8 cellular contexts compared by ENCODE assay signal in genomic region chr1:172745014-172745413, GRCh38.
DNase-seq lines count a peak whose midpoint lies in the region; ATAC-seq, FAIRE-seq and TF ChIP-seq lines count a peak whose summit lies in the region.

No MANE protein-coding gene starts in this region.

- peak overlapping the region; percentile 77 for H3K27ac ChIP-seq in OCI-LY3 (ENCODE audit: low read length)
- no peak overlapping the region for H3K27ac ChIP-seq in keratinocyte (ENCODE audit: control insufficient read depth, insufficient read depth, low read length)

- peak; percentile 96 for FAIRE-seq in keratinocyte (lab: Jason Lieb, UNC)

- H3K9me3 ChIP-seq in OCI-LY3 (ENCODE audit: insufficient read depth, low read length) (no peaks in the 10 kb centered on the region), keratinocyte (ENCODE audit: control insufficient read depth, low read depth, low read length) (no peaks in the 10 kb centered on the region)

- peak overlapping the region; percentile 57 for H3K27ac Mint-ChIP-seq in stimulated activated naive CD8-positive, alpha-beta T cell treated with anti-CD3 and anti-CD28 coated beads, Interleukin-15, Interleukin-2, amounts not matched to agents 100 ng/mL and 50 ng/mL, for 24 hours

- H3K4me1 ChIP-seq in OCI-LY3 (ENCODE audit: low read length), result peaks cover 41% of the 10 kb centered on the region
- peaks cover 17% of the 10 kb centered on the region for H3K4me1 ChIP-seq in keratinocyte (ENCODE audit: control insufficient read depth, extremely low read depth, insufficient read depth, low read length)

- H3K9me1 ChIP-seq in keratinocyte (ENCODE audit: control insufficient read depth, extremely low read depth, insufficient read depth, low read length), result no peaks in the 10 kb centered on the region

- no peak overlapping the region for H3K4me3 Mint-ChIP-seq in stimulated activated naive CD8-positive, alpha-beta T cell treated with anti-CD3 and anti-CD28 coated beads, Interleukin-15, Interleukin-2, amounts not matched to agents 100 ng/mL and 50 ng/mL, for 24 hours

- H3K27me3 Mint-ChIP-seq in stimulated activated naive CD8-positive, alpha-beta T cell treated with anti-CD3 and anti-CD28 coated beads, Interleukin-15, Interleukin-2, amounts not matched to agents 100 ng/mL and 50 ng/mL, for 24 hours, result peaks cover 21% of the 10 kb centered on the region

- no peaks in the 10 kb centered on the region for H3K36me3 Mint-ChIP-seq in stimulated activated naive CD8-positive, alpha-beta T cell treated with anti-CD3 and anti-CD28 coated beads, Interleukin-15, Interleukin-2, amounts not matched to agents 100 ng/mL and 50 ng/mL, for 24 hours (ENCODE audit: low read depth)

- dilution Hi-C loops in keratinocyte (cut with MboI; ENCODE audit: extremely low pct_ligation_motif_present, low sequenced_read_pairs), result no loop called here

- H3K4me1 Mint-ChIP-seq in stimulated activated naive CD8-positive, alpha-beta T cell treated with anti-CD3 and anti-CD28 coated beads, Interleukin-15, Interleukin-2, amounts not matched to agents 100 ng/mL and 50 ng/mL, for 24 hours (ENCODE audit: low read depth), result peaks cover 31% of the 10 kb centered on the region

- H3K4me2 ChIP-seq in OCI-LY3 (ENCODE audit: low read length) (peak overlapping the region; percentile 76), keratinocyte (ENCODE audit: control insufficient read depth, extremely low read depth, insufficient read depth, low read depth, low read length) (no peak overlapping the region)

- DNase-seq in NCI-H146 (lab: John Stamatoyannopoulos, UW), result peak; percentile 2
- DNase-seq in NCI-H146 treated with DMSO at 0.1 percent for 48 hours (lab: John Stamatoyannopoulos, UW; ENCODE audit: unreplicated experiment), result no peak
- DNase-seq in astrocyte of the spinal cord (ENCODE audit: low read depth, low spot score), result peak; percentile 90
- DNase-seq in keratinocyte (ENCODE audit: low read depth, low spot score), result no peak

- H2AFZ ChIP-seq in OCI-LY3 (ENCODE audit: low read depth, low read length) (peak overlapping the region; percentile 87), keratinocyte (ENCODE audit: control insufficient read depth, low read length) (peak overlapping the region; percentile 24)

- H3K36me3 ChIP-seq in OCI-LY3 (replicated peaks; ENCODE audit: low read depth, low read length), result no peaks in the 10 kb centered on the region
- no peaks in the 10 kb centered on the region for H3K36me3 ChIP-seq in keratinocyte (ENCODE audit: control insufficient read depth in 2 of 2, extremely low read depth in 1 of 2, insufficient read depth in 2 of 2, low read length in 2 of 2)

- H4K20me1 ChIP-seq in OCI-LY3 (ENCODE audit: insufficient read depth, low read length), result no peaks in the 10 kb centered on the region
- no peaks in the 10 kb centered on the region for H4K20me1 ChIP-seq in keratinocyte (ENCODE audit: control insufficient read depth, extremely low read depth, insufficient read depth, low read length)

- ATAC-seq in GM19351 (IDR thresholded peaks at IDR 0.05; ENCODE audit: unreplicated experiment), result peak; percentile 77
- peak; percentile 54 for ATAC-seq in HG03175 (IDR thresholded peaks at IDR 0.05; ENCODE audit: unreplicated experiment)

- H3K27me3 ChIP-seq in OCI-LY3 (ENCODE audit: low read depth, low read length) (no peaks in the 10 kb centered on the region), keratinocyte (ENCODE audit: control insufficient read depth, extremely low read depth, insufficient read depth, low read length) (no peaks in the 10 kb centered on the region)

- H3K9ac ChIP-seq in OCI-LY3 (ENCODE audit: low read length), result peak overlapping the region; percentile 66
- H3K9ac ChIP-seq in keratinocyte (ENCODE audit: control insufficient read depth, extremely low read depth, insufficient read depth, low read length), result no peak overlapping the region

- TF ChIP-seq CTCF in OCI-LY3 (IDR thresholded peaks at IDR 0.05; ENCODE audit: low read depth, low read length) (peak; percentile 95), astrocyte of the spinal cord (IDR thresholded peaks at IDR 0.05; ENCODE audit: low read depth, low read length) (peak; percentile 65), keratinocyte (optimal IDR thresholded peaks at IDR 0.05 in 1 of 3, IDR thresholded peaks at IDR 0.05 in 1 of 3, conservative IDR thresholded peaks at IDR 0.05 in 1 of 3; ENCODE audit: extremely low read depth in 1 of 3, insufficient read depth in 2 of 3, low read length in 3 of 3) (peak; percentile 70 to 76 (median 76))

- in situ Hi-C loops in astrocyte of the spinal cord (cut with HindIII; ENCODE audit: low sequenced_read_pairs), result no loop called here

- H3K79me2 ChIP-seq in OCI-LY3 (ENCODE audit: low read length) (no peaks in the 10 kb centered on the region), keratinocyte (ENCODE audit: control insufficient read depth, insufficient read depth, low read length) (no peaks in the 10 kb centered on the region)

- peak overlapping the region; percentile 51 for H3K4me3 ChIP-seq in OCI-LY3 (ENCODE audit: low read length)
- H3K4me3 ChIP-seq in astrocyte of the spinal cord (ENCODE audit: low read depth, low read length), result no peak overlapping the region
- H3K4me3 ChIP-seq in keratinocyte (ENCODE audit: control insufficient read depth in 2 of 3, extremely low read depth in 1 of 3, insufficient read depth in 2 of 3, low read depth in 1 of 3, low read length in 3 of 3), result no peak overlapping the region

- no peaks in the 10 kb centered on the region for H3K9me3 Mint-ChIP-seq in stimulated activated naive CD8-positive, alpha-beta T cell treated with anti-CD3 and anti-CD28 coated beads, Interleukin-15, Interleukin-2, amounts not matched to agents 100 ng/mL and 50 ng/mL, for 24 hours

Comparison
In these comparisons a context has a peak if more than half of its experiments do, and no peak if none do; other contexts are left out.
1. DNase-seq: peak in NCI-H146 (single experiment) and astrocyte of the spinal cord (single experiment); none in NCI-H146 treated with DMSO at 0.1 percent for 48 hours (single experiment) and keratinocyte (single experiment).
2. Peak in every context shown above with its lines, with median percentiles within 50 percentile points of each other: CTCF ChIP-seq.